15 cellular contexts compared by ENCODE assay signal in genomic region chr7:28711096-28711495, GRCh38.
DNase-seq lines count a peak whose midpoint lies in the region; TF ChIP-seq lines count a peak whose summit lies in the region.
"Had no signal": no experiment of that assay in that cellular context is flagged by ENCODE, and none has a peak within 500 bp of the region (broad histone marks: within the 10 kb centered on the region; RNA-seq: fewer than 3 reads in every experiment).

No MANE protein-coding gene starts in this region.

- no peak overlapping the region for H2AFZ ChIP-seq in H9 (ENCODE audit: low read length)
- H2AFZ ChIP-seq in trophoblast cell (ENCODE audit: insufficient read depth, low read length, poor library complexity) = no peak overlapping the region

- TF ChIP-seq CTCF in H9 (conservative IDR thresholded peaks at IDR 0.05) (no peak), brain (conservative IDR thresholded peaks at IDR 0.05) (no peak), left ventricle myocardium inferior (IDR thresholded peaks at IDR 0.05; ENCODE audit: borderline replicate concordance) (no peak), esophagus squamous epithelium (IDR thresholded peaks at IDR 0.05) (no peak)

- no peak for DNase-seq in H9
- DNase-seq in left ventricle myocardium inferior = no peak
- DNase-seq in trophoblast cell = no peak
- no peak for DNase-seq in stimulated activated CD4-positive, alpha-beta T cell treated with anti-CD3 and anti-CD28 coated beads, Interleukin-2, amount 100 ng/mL, for 24 hours
- DNase-seq in activated CD4-positive, CD25-positive, alpha-beta regulatory T cell treated with anti-CD3 and anti-CD28 coated beads, Interleukin-2, amount 50 U/mL, for 72 hours = no peak
- no peak for DNase-seq in esophagus squamous epithelium (lab: John Stamatoyannopoulos, UW)
- DNase-seq: COR-L47, NCI-H1105 treated with DMSO at 0.1 percent for 48 hours, NCI-H1694 treated with DMSO at 0.1 percent for 48 hours, NCI-H2107, NCI-H345, NCI-H526 treated with DMSO at 0.1 percent for 48 hours, OCI-M1, SJCRH30 had no signal

- no peak overlapping the region for H2BK5ac ChIP-seq in H9 (ENCODE audit: insufficient read length, low read length)
- H2BK5ac ChIP-seq in trophoblast cell (ENCODE audit: low read depth, low read length, poor library complexity) = no peak overlapping the region

- H4K12ac ChIP-seq in trophoblast cell (ENCODE audit: low read depth, low read length) = no peak overlapping the region

- no peaks in the 10 kb centered on the region for H3K79me1 ChIP-seq in H9 (ENCODE audit: insufficient read depth, low read depth, low read length, poor library complexity, severe bottlenecking)
- no peaks in the 10 kb centered on the region for H3K79me1 ChIP-seq in trophoblast cell (ENCODE audit: low read length)

- no peaks in the 10 kb centered on the region for H3K23me2 ChIP-seq in H9 (ENCODE audit: insufficient read length, low read depth, low read length, poor library complexity, severe bottlenecking)

- H3K4me3 ChIP-seq in left ventricle myocardium inferior = no peak overlapping the region
- no peak overlapping the region for H3K4me3 ChIP-seq in trophoblast cell (ENCODE audit: low read depth, low read length)
- H3K4me3 ChIP-seq in esophagus squamous epithelium = no peak overlapping the region
- H3K4me3 ChIP-seq: SJCRH30 had no signal

- no peak overlapping the region for H3K4me2 ChIP-seq in H9 (ENCODE audit: insufficient read depth, insufficient read length, low read length)
- H3K4me2 ChIP-seq in trophoblast cell (ENCODE audit: low read length) = no peak overlapping the region

- H3K4me1 ChIP-seq in H9 (ENCODE audit: insufficient read depth, low read length) (no peaks in the 10 kb centered on the region; the same call in 1 of the 2 replicates), left ventricle myocardium inferior (peaks cover 19% of the 10 kb centered on the region), trophoblast cell (ENCODE audit: control insufficient read depth in 1 of 2, insufficient read depth in 2 of 2, low read length in 2 of 2) (no peaks in the 10 kb centered on the region), esophagus squamous epithelium (no peaks in the 10 kb centered on the region)
- H3K4me1 ChIP-seq: SJCRH30 had no signal

- H3K27ac Mint-ChIP-seq in H9 = peak overlapping the region; percentile 14 to 43 (median 30); a peak in 3 of 7 replicates
- peak overlapping the region; percentile 5 to 75 (median 52) for H3K27ac Mint-ChIP-seq in brain

- H3K9me3 Mint-ChIP-seq in H9 (no peaks in the 10 kb centered on the region), brain (no peaks in the 10 kb centered on the region)

- no peak overlapping the region for H2BK15ac ChIP-seq in H9 (ENCODE audit: low read depth, low read length)

- no peak overlapping the region for H3K18ac ChIP-seq in H9 (ENCODE audit: insufficient read length, low read depth, low read length)
- H3K18ac ChIP-seq in trophoblast cell (ENCODE audit: low read length) = no peak overlapping the region

- no peak overlapping the region for H3T11ph ChIP-seq in H9 (ENCODE audit: low read length)

- H4K8ac ChIP-seq in H9 (replicated peaks; ENCODE audit: insufficient read length, low read depth, low read length) = no peak overlapping the region
- no peak overlapping the region for H4K8ac ChIP-seq in trophoblast cell (ENCODE audit: low read depth, low read length)

- no peak overlapping the region for H3K56ac ChIP-seq in H9 (ENCODE audit: insufficient read length, low read depth, low read length)

- H3K27me3 ChIP-seq in H9 (ENCODE audit: insufficient read depth, low read length) (no peaks in the 10 kb centered on the region), left ventricle myocardium inferior (ENCODE audit: low read depth) (no peaks in the 10 kb centered on the region), trophoblast cell (ENCODE audit: insufficient read depth, low read length) (no peaks in the 10 kb centered on the region), esophagus squamous epithelium (peaks cover 0 to 4% (median 0%) of the 10 kb centered on the region in 4 donors)
- H3K27me3 ChIP-seq: SJCRH30 had no signal

- H3K23ac ChIP-seq in H9 (ENCODE audit: insufficient read length, low read depth, low read length) (no peak overlapping the region), trophoblast cell (ENCODE audit: low read length) (peak overlapping the region; percentile 84)

- no peaks in the 10 kb centered on the region for H3K36me3 ChIP-seq in left ventricle myocardium inferior
- no peaks in the 10 kb centered on the region for H3K36me3 ChIP-seq in trophoblast cell (ENCODE audit: control insufficient read depth in 1 of 2, insufficient read depth in 2 of 2, low read length in 2 of 2)
- no peaks in the 10 kb centered on the region for H3K36me3 ChIP-seq in esophagus squamous epithelium
- H3K36me3 ChIP-seq: SJCRH30 had no signal

- H3K27ac ChIP-seq in H9 (ENCODE audit: insufficient read length, low read depth, low read length) (no peak overlapping the region), left ventricle myocardium inferior (replicated peaks) (peak overlapping the region; percentile 25), trophoblast cell (ENCODE audit: low read depth, low read length) (no peak overlapping the region), esophagus squamous epithelium (peak overlapping the region in 2 of 4 donors; percentile 15 to 34)
- H3K27ac ChIP-seq: SJCRH30 had no signal

- H3K4ac ChIP-seq in H9 (ENCODE audit: low read depth, low read length) = no peak overlapping the region
- no peak overlapping the region for H3K4ac ChIP-seq in trophoblast cell (ENCODE audit: low read depth, low read length)

- H3K36me3 Mint-ChIP-seq in H9 (ENCODE audit: insufficient read depth in 1 of 3, low read depth in 3 of 3) (no peaks in the 10 kb centered on the region; a peak in 2 of 7 replicates), brain (no peaks in the 10 kb centered on the region)

- H3K27me3 Mint-ChIP-seq in H9 (ENCODE audit: low read depth) (no peaks in the 10 kb centered on the region), brain (no peaks in the 10 kb centered on the region)

- no peak overlapping the region for H2BK12ac ChIP-seq in H9 (ENCODE audit: insufficient read length, low read depth, low read length)
- H2BK12ac ChIP-seq in trophoblast cell (ENCODE audit: low read length) = no peak overlapping the region

- WGBS in H9 (ENCODE audit: extremely low coverage, insufficient read length, low lambda C conversion rate) = no CpG with 5 or more reads among the region's 3 CpGs
- no CpG with 5 or more reads among the region's 3 CpGs for WGBS in trophoblast cell (ENCODE audit: extremely low coverage, insufficient coverage, insufficient read length)
- 74 to 83% methylated on average over 3 of the region's 3 CpGs for WGBS in esophagus squamous epithelium, 2 donors

- H4K20me1 ChIP-seq in H9 (ENCODE audit: control insufficient read depth, insufficient read depth, insufficient read length) = no peaks in the 10 kb centered on the region

- peaks cover 21 to 25% of the 10 kb centered on the region in 2 experiments for H3K4me1 Mint-ChIP-seq in H9
- H3K4me1 Mint-ChIP-seq in brain = peaks cover 81% of the 10 kb centered on the region

- H3K4me3 Mint-ChIP-seq in H9 = no peak overlapping the region
- H3K4me3 Mint-ChIP-seq in brain = peak overlapping the region in 1 of 5 experiments; percentile 26

- H2BK20ac ChIP-seq in H9 (ENCODE audit: low read depth, low read length, poor library complexity, severe bottlenecking) = no peak overlapping the region

- H3K9me3 ChIP-seq in H9 (ENCODE audit: control insufficient read depth, low read depth, low read length) = no peaks in the 10 kb centered on the region
- no peaks in the 10 kb centered on the region for H3K9me3 ChIP-seq in left ventricle myocardium inferior (replicated peaks)
- no peaks in the 10 kb centered on the region for H3K9me3 ChIP-seq in trophoblast cell (ENCODE audit: insufficient read depth, low read depth, low read length)
- H3K9me3 ChIP-seq in esophagus squamous epithelium = no peaks in the 10 kb centered on the region
- H3K9me3 ChIP-seq: SJCRH30 had no signal

- intact Hi-C loops in left ventricle myocardium inferior (cut with micrococcal nuclease) (no loop called here), esophagus squamous epithelium (cut with DNase I) (no loop called here)

- no peak overlapping the region for H4K5ac ChIP-seq in H9 (ENCODE audit: insufficient read length, low read depth, low read length)

- TF ChIP-seq POLR2A in esophagus squamous epithelium (IDR thresholded peaks at IDR 0.05) = no peak

- H3K14ac ChIP-seq in H9 (ENCODE audit: insufficient read depth, low read length) (no peak overlapping the region), trophoblast cell (ENCODE audit: low read length) (no peak overlapping the region)

- H2BK120ac ChIP-seq in H9 (ENCODE audit: low read depth, low read length, poor library complexity, severe bottlenecking) (no peak overlapping the region), trophoblast cell (ENCODE audit: insufficient read depth, low read length, poor library complexity) (no peak overlapping the region)

- H4K91ac ChIP-seq in H9 (ENCODE audit: insufficient read length, low read depth, low read length) (no peak overlapping the region), trophoblast cell (ENCODE audit: low read depth, low read length) (no peak overlapping the region)

- no peak overlapping the region for H2AK5ac ChIP-seq in H9 (ENCODE audit: insufficient read length, low read length)
- no peak overlapping the region for H2AK5ac ChIP-seq in trophoblast cell (ENCODE audit: low read length)

- H3K9ac ChIP-seq in H9 (ENCODE audit: extremely low read depth, insufficient read length, low read length) (no peak overlapping the region), trophoblast cell (ENCODE audit: low read length) (no peak overlapping the region)

- H3K79me2 ChIP-seq in H9 (ENCODE audit: insufficient read depth, low read length) (no peaks in the 10 kb centered on the region), trophoblast cell (ENCODE audit: control insufficient read depth, insufficient read depth, low read length, poor library complexity) (peaks cover 2% of the 10 kb centered on the region)
